ENCODE assay signal across 17 cellular contexts in the genomic region with DNA sequence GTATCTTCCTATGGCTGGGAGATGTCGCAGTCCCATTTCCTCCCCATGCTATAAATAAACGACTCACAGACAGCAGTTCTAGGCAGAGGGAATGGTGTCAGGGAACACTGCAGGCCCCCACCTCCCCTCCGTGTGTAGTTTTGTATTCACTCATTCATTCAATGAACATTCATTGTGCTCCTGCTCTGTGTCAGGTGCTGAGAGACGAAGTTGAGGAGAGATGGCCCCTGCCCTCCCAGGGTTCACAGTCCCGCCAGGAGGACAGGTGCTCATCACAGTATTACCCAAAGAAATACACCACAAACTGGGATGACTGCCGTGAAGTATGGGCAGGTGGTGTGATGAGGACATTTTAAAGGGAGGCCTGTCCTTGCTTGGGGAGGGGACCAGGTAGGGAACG. TPM values are rescaled to one million over a fixed set of nuclear protein-coding genes. Genes with fewer than 3 reads are reported as not detected.
DNase-seq lines count a peak whose midpoint lies in the region; ATAC-seq and TF ChIP-seq lines count a peak whose summit lies in the region.
"Had no signal": no experiment of that assay in that cellular context is flagged by ENCODE, and none has a peak within 500 bp of the region (broad histone marks: within the 10 kb centered on the region; RNA-seq: fewer than 3 reads in every experiment).

No MANE protein-coding gene starts in this region.

- no peak overlapping the region for H3K27ac Mint-ChIP-seq in activated T-helper 2 cell treated with anti-CD3 and anti-CD28 coated beads, Interferon-gamma antibody, Interleukin-2, Interleukin-4, amounts not matched to agents 10 μg/mL and 5 μg/mL and 100 μg/mL, durations not matched to agents 14 hours and 24 hours and 36 hours
- H3K27ac Mint-ChIP-seq: CD8-positive, alpha-beta memory T cell had no signal

- ATAC-seq in Right ventricle myocardium superior (ENCODE audit: poor library complexity) (peak; percentile 39), GM18858 (IDR thresholded peaks at IDR 0.05; ENCODE audit: unreplicated experiment) (no peak)

- peaks cover 0 to 7% of the 10 kb centered on the region in 2 donors for H3K9me3 ChIP-seq in right atrium auricular region
- H3K9me3 ChIP-seq: MG63 had no signal

- TF ChIP-seq CTCF in right atrium auricular region (IDR thresholded peaks at IDR 0.05) = no peak

- H3K27ac ChIP-seq in right atrium auricular region = no peak overlapping the region
- H3K27ac ChIP-seq: BLaER1 had no signal

- H3K4me1 ChIP-seq in right atrium auricular region = no peaks in the 10 kb centered on the region

- no peaks in the 10 kb centered on the region for H3K36me3 Mint-ChIP-seq in activated T-helper 2 cell treated with anti-CD3 and anti-CD28 coated beads, Interferon-gamma antibody, Interleukin-2, Interleukin-4, amounts not matched to agents 10 μg/mL and 5 μg/mL and 100 μg/mL, durations not matched to agents 14 hours and 24 hours and 36 hours (ENCODE audit: low read depth)

- peaks cover 43% of the 10 kb centered on the region for H3K27me3 Mint-ChIP-seq in activated T-helper 2 cell treated with anti-CD3 and anti-CD28 coated beads, Interferon-gamma antibody, Interleukin-2, Interleukin-4, amounts not matched to agents 10 μg/mL and 5 μg/mL and 100 μg/mL, durations not matched to agents 14 hours and 24 hours and 36 hours (ENCODE audit: low read depth)

- H3K4me3 Mint-ChIP-seq in activated T-helper 2 cell treated with anti-CD3 and anti-CD28 coated beads, Interferon-gamma antibody, Interleukin-2, Interleukin-4, amounts not matched to agents 10 μg/mL and 5 μg/mL and 100 μg/mL, durations not matched to agents 14 hours and 24 hours and 36 hours (ENCODE audit: low read depth) = no peak overlapping the region
- H3K4me3 Mint-ChIP-seq: CD8-positive, alpha-beta memory T cell had no signal

- H3K4me3 ChIP-seq in right atrium auricular region = no peak overlapping the region
- H3K4me3 ChIP-seq: BLaER1, MG63 had no signal

- no peaks in the 10 kb centered on the region for H3K27me3 ChIP-seq in right atrium auricular region
- H3K27me3 ChIP-seq: BLaER1 had no signal

- H3K9me3 Mint-ChIP-seq in activated T-helper 2 cell treated with anti-CD3 and anti-CD28 coated beads, Interferon-gamma antibody, Interleukin-2, Interleukin-4, amounts not matched to agents 10 μg/mL and 5 μg/mL and 100 μg/mL, durations not matched to agents 14 hours and 24 hours and 36 hours = peaks cover 7% of the 10 kb centered on the region

- intact Hi-C loops in Right ventricle myocardium superior (cut with DNase I) = no loop called here
- intact Hi-C loops in activated T-helper 2 cell treated with anti-CD3 and anti-CD28 coated beads, Interferon-gamma antibody, Interleukin-2, Interleukin-4, amounts not matched to agents 10 μg/mL and 5 μg/mL and 100 μg/mL, durations not matched to agents 14 hours and 24 hours and 36 hours (cut with micrococcal nuclease) = no loop called here

- DNase-seq in Right ventricle myocardium superior (no peak), right atrium auricular region (ENCODE audit: low spot score) (no peak), mesenteric fat pad (ENCODE audit: low spot score) (peak; percentile 57), ureter (ENCODE audit: low spot score) (peak; percentile 14), NCI-H2227 (lab: John Stamatoyannopoulos, UW; ENCODE audit: unreplicated experiment) (no peak), NCI-H524 treated with DMSO at 0.1 percent for 48 hours (lab: John Stamatoyannopoulos, UW) (no peak)
- DNase-seq in activated T-helper 2 cell treated with anti-CD3 and anti-CD28 coated beads, Interferon-gamma antibody, Interleukin-2, Interleukin-4, amounts not matched to agents 10 μg/mL and 5 μg/mL and 100 μg/mL, durations not matched to agents 14 hours and 24 hours and 36 hours (ENCODE audit: low spot score) = peak; percentile 3
- DNase-seq: CD8-positive, alpha-beta memory T cell; GF-D8; GOT3; MG63; NCI-H1105; NCI-H1694 treated with DMSO at 0.1 percent for 48 hours; NCI-H2171; NCI-H510A treated with DMSO at 0.1 percent for 48 hours had no signal

- H3K36me3 ChIP-seq in right atrium auricular region = no peaks in the 10 kb centered on the region
- H3K36me3 ChIP-seq: BLaER1, MG63 had no signal

- no peaks in the 10 kb centered on the region for H3K4me1 Mint-ChIP-seq in activated T-helper 2 cell treated with anti-CD3 and anti-CD28 coated beads, Interferon-gamma antibody, Interleukin-2, Interleukin-4, amounts not matched to agents 10 μg/mL and 5 μg/mL and 100 μg/mL, durations not matched to agents 14 hours and 24 hours and 36 hours (ENCODE audit: low read depth)
- H3K4me1 Mint-ChIP-seq: CD8-positive, alpha-beta memory T cell had no signal

RNA-seq across cellular contexts. Expression of a gene that starts 29.8 kb away (rescaled TPM):
- total RNA-seq in Right ventricle myocardium superior (24.4 TPM), right atrium auricular region (10 to 100 TPM; 12.2 to 14.1 TPM), mesenteric fat pad (42.3 TPM), ureter (50.4 TPM)
- total RNA-seq in activated T-helper 2 cell treated with anti-CD3 and anti-CD28 coated beads, Interferon-gamma antibody, Interleukin-2, Interleukin-4, amounts not matched to agents 10 μg/mL and 5 μg/mL and 100 μg/mL, durations not matched to agents 14 hours and 24 hours and 36 hours = 27.5 and 29.4 TPM in 2 replicates

Comparison
In these comparisons a context has a peak if more than half of its experiments do, and no peak if none do; other contexts are left out.
1. DNase-seq: peak in activated T-helper 2 cell treated with anti-CD3 and anti-CD28 coated beads, Interferon-gamma antibody, Interleukin-2, Interleukin-4, amounts not matched to agents 10 μg/mL and 5 μg/mL and 100 μg/mL, durations not matched to agents 14 hours and 24 hours and 36 hours (single experiment), mesenteric fat pad (single experiment) and ureter (single experiment); none in Right ventricle myocardium superior (single experiment), right atrium auricular region (single experiment), NCI-H2227 (single experiment) and NCI-H524 treated with DMSO at 0.1 percent for 48 hours (single experiment).